22 cellular contexts compared by ENCODE assay signal in genomic region chr13:27023385-27023784, GRCh38.
DNase-seq lines count a peak whose midpoint lies in the region; ATAC-seq, FAIRE-seq and TF ChIP-seq lines count a peak whose summit lies in the region.
"Had no signal": no experiment of that assay in that cellular context is flagged by ENCODE, and none has a peak within 500 bp of the region (broad histone marks: within the 10 kb centered on the region; RNA-seq: fewer than 3 reads in every experiment).

No MANE protein-coding gene starts in this region.

- TF ChIP-seq EP300 in K562 (IDR thresholded peaks at IDR 0.05; ENCODE audit: low read length) = no peak

- H3K4me3 ChIP-seq in K562 (no peak overlapping the region), mesenchymal stem cell (ENCODE audit: insufficient read depth in 1 of 2, low read depth in 1 of 2, low read length in 2 of 2) (no peak overlapping the region), upper lobe of right lung (no peak overlapping the region)
- H3K4me3 ChIP-seq: left ventricle myocardium inferior, mucosa of descending colon, psoas muscle, tibial artery had no signal

- ATAC-seq in K562 (no peak), upper lobe of right lung (no peak), esophagus mucosa (no peak), HG02623 (IDR thresholded peaks at IDR 0.05; ENCODE audit: unreplicated experiment) (no peak)
- ATAC-seq: psoas muscle had no signal

- no peak for FAIRE-seq in K562 (lab: Jason Lieb, UNC)
- FAIRE-seq: endothelial cell of umbilical vein, GM12892, small intestine had no signal

- peak overlapping the region; percentile 29 for H2BK120ac ChIP-seq in mesenchymal stem cell (ENCODE audit: low read depth, low read length)

- H3K9me3 ChIP-seq in K562 (replicated peaks; ENCODE audit: control insufficient read depth, insufficient read depth, low read depth, low read length) (no peaks in the 10 kb centered on the region), mesenchymal stem cell (ENCODE audit: control insufficient read depth, low read length) (no peaks in the 10 kb centered on the region), upper lobe of right lung (no peaks in the 10 kb centered on the region)
- H3K9me3 ChIP-seq: left ventricle myocardium inferior, mucosa of descending colon, psoas muscle, SK-N-SH, tibial artery had no signal

- H3K4me2 ChIP-seq in K562 (ENCODE audit: insufficient read depth, low read length) = no peak overlapping the region
- no peak overlapping the region for H3K4me2 ChIP-seq in mesenchymal stem cell (ENCODE audit: low read length, poor library complexity, severe bottlenecking)
- H3K4me2 ChIP-seq: SK-N-SH had no signal

- no peak overlapping the region for H2BK5ac ChIP-seq in mesenchymal stem cell (ENCODE audit: low read depth, low read length, poor library complexity, severe bottlenecking)

- no peaks in the 10 kb centered on the region for H4K20me1 ChIP-seq in K562 (replicated peaks; ENCODE audit: control insufficient read depth, insufficient read depth, low read length)

- H3K27ac ChIP-seq in K562 (ENCODE audit: extremely low read depth, low read depth, low read length) = no peak overlapping the region
- H3K27ac ChIP-seq in mesenchymal stem cell (ENCODE audit: low read length, poor library complexity, severe bottlenecking) = no peak overlapping the region
- H3K27ac ChIP-seq in upper lobe of right lung = peak overlapping the region; percentile 32
- H3K27ac ChIP-seq: left ventricle myocardium inferior, psoas muscle, RWPE1, tibial artery had no signal

- H3K14ac ChIP-seq in mesenchymal stem cell (ENCODE audit: low read length in 2 of 2) = no peak overlapping the region

- no TSS peak for BruUV-seq in K562 (replicated peaks; lab: Mats Ljungman, UMichigan)

- H2AK5ac ChIP-seq in mesenchymal stem cell (ENCODE audit: low read length, severe bottlenecking) = no peak overlapping the region

- H3K36me3 ChIP-seq in K562 (ENCODE audit: control insufficient read depth, insufficient read depth, low read length) (no peaks in the 10 kb centered on the region), mesenchymal stem cell (ENCODE audit: control insufficient read depth in 1 of 2, insufficient read depth in 2 of 2, low read depth in 1 of 2, low read length in 2 of 2) (no peaks in the 10 kb centered on the region), upper lobe of right lung (no peaks in the 10 kb centered on the region)
- H3K36me3 ChIP-seq: left ventricle myocardium inferior, tibial artery had no signal

- intact Hi-C loops in K562 (cut with micrococcal nuclease) (loop anchor here (10.0 kb wide), 1 partner anchor 101 kb away; no protein-coding TSS in a partner anchor), upper lobe of right lung (cut with DNase I) (no loop called here)

- no peak for TF ChIP-seq POLR2A in K562 (conservative IDR thresholded peaks at IDR 0.05)

- no peak overlapping the region for H3K4ac ChIP-seq in mesenchymal stem cell (ENCODE audit: low read depth in 1 of 2, low read length in 2 of 2)

- no peaks in the 10 kb centered on the region for H3K79me2 ChIP-seq in K562 (ENCODE audit: control insufficient read depth, insufficient read depth, low read length)

- no peaks in the 10 kb centered on the region for H3K79me1 ChIP-seq in mesenchymal stem cell (replicated peaks; ENCODE audit: low read length, poor library complexity, severe bottlenecking)

- H3K27me3 ChIP-seq in K562 (ENCODE audit: control insufficient read depth in 2 of 2, insufficient read depth in 2 of 2, low read length in 2 of 2) (peaks cover 2 to 12% of the 10 kb centered on the region in 2 experiments), mesenchymal stem cell (ENCODE audit: control insufficient read depth in 1 of 2, insufficient read depth in 1 of 2, low read length in 2 of 2) (peaks cover 3 to 15% of the 10 kb centered on the region in 2 experiments), upper lobe of right lung (no peaks in the 10 kb centered on the region)

- TF ChIP-seq CTCF in K562 (IDR thresholded peaks at IDR 0.05 in 2 of 3, conservative IDR thresholded peaks at IDR 0.05 in 1 of 3; ENCODE audit: insufficient read depth in 2 of 3, low read depth in 1 of 3, low read length in 3 of 3) (no peak), upper lobe of right lung (IDR thresholded peaks at IDR 0.05) (no peak)

- peak overlapping the region; percentile 20 for H4K8ac ChIP-seq in mesenchymal stem cell (ENCODE audit: low read length)

- no peaks in the 10 kb centered on the region for H3K9me1 ChIP-seq in K562 (ENCODE audit: control insufficient read depth, insufficient read depth, low read length)

- POLR2A ChIA-PET in K562 (lab: Yijun Ruan, JAX) = no interaction called here

- DNase-seq in NCI-H82 (lab: John Stamatoyannopoulos, UW) = peak; percentile 52
- no peak for DNase-seq in NCI-H82 treated with DMSO at 0.1 percent for 48 hours (lab: John Stamatoyannopoulos, UW; ENCODE audit: unreplicated experiment)
- no peak for DNase-seq in K562 (ENCODE audit: extremely low read depth in 1 of 4, low spot score in 3 of 4)
- no peak for DNase-seq in mesenchymal stem cell
- no peak for DNase-seq in upper lobe of right lung
- DNase-seq in stimulated activated CD4-positive, alpha-beta T cell treated with anti-CD3 and anti-CD28 coated beads, Interleukin-4, amount 100 ng/mL, for 4 hours = no peak
- DNase-seq: activated CD4-positive, alpha-beta T cell treated with anti-CD3 and anti-CD28 coated beads, Interleukin-2, amount 50 U/mL, for 1 hour; DND-41; immature natural killer cell; left ventricle myocardium inferior; mucosa of descending colon; NCI-H1105; psoas muscle; SK-N-SH; small intestine; stimulated activated naive CD4-positive, alpha-beta T cell; tibial artery had no signal

- peak overlapping the region in 1 of 2 experiments; percentile 88 for H2BK12ac ChIP-seq in mesenchymal stem cell (ENCODE audit: low read length in 2 of 2)

- in situ Hi-C loops in K562 (cut with MboI) = no loop called here

- peaks cover 7 to 13% of the 10 kb centered on the region in 2 experiments for H3K4me1 ChIP-seq in K562 (replicated peaks in 1 of 2; ENCODE audit: control insufficient read depth in 2 of 2, insufficient read depth in 2 of 2, low read length in 2 of 2)
- H3K4me1 ChIP-seq in mesenchymal stem cell (ENCODE audit: control insufficient read depth, insufficient read depth, low read depth, low read length) = peaks cover 5% of the 10 kb centered on the region
- peaks cover 6% of the 10 kb centered on the region for H3K4me1 ChIP-seq in upper lobe of right lung
- H3K4me1 ChIP-seq: left ventricle myocardium inferior, tibial artery had no signal

- H3K18ac ChIP-seq in mesenchymal stem cell (ENCODE audit: low read depth in 1 of 2, low read length in 2 of 2) = peak overlapping the region; percentile 57 to 73

- H3K23ac ChIP-seq in mesenchymal stem cell (ENCODE audit: low read length in 2 of 2) = no peak overlapping the region

- H3K9ac ChIP-seq in K562 (ENCODE audit: insufficient read depth in 1 of 2, low read depth in 2 of 2, low read length in 2 of 2) (no peak overlapping the region), mesenchymal stem cell (ENCODE audit: low read length) (no peak overlapping the region)
- H3K9ac ChIP-seq: SK-N-SH had no signal

- 58% methylated on average over 6 of the region's 7 CpGs for WGBS in K562 (ENCODE audit: insufficient coverage, low coverage, missing lambda C conversion rate)
- WGBS in mesenchymal stem cell = 84% methylated on average over 6 of the region's 7 CpGs

- CTCF ChIA-PET in K562 (lab: Yijun Ruan, JAX; ENCODE audit: low intra/inter-chr PET ratio) = no interaction called here

- no peak overlapping the region for H2AFZ ChIP-seq in K562 (ENCODE audit: low read depth, low read length)
- no peak overlapping the region for H2AFZ ChIP-seq in mesenchymal stem cell (ENCODE audit: low read depth, low read length)

- H4K91ac ChIP-seq in mesenchymal stem cell (ENCODE audit: low read length) = no peak overlapping the region

- no peak overlapping the region for H2BK15ac ChIP-seq in mesenchymal stem cell (ENCODE audit: low read depth, poor library complexity, severe bottlenecking)

- no peak for TF ChIP-seq RAD21 in K562 (CRISPR knock-in tag; conservative IDR thresholded peaks at IDR 0.05 in 1 of 2, IDR thresholded peaks at IDR 0.05 in 1 of 2)

TF ChIP-seq in K562, 482 proteins besides CTCF, POLR2A, EP300 and RAD21:
- no peak for TF ChIP-seq KLF1 (tag; IDR thresholded peaks at IDR 0.05)
- no peak for TF ChIP-seq KLF6 (CRISPR knock-in tag; IDR thresholded peaks at IDR 0.05; ENCODE audit: borderline replicate concordance)
- peak; percentile 60 for TF ChIP-seq RBM25 (IDR thresholded peaks at IDR 0.05; ENCODE audit: low read depth, low read length, severe bottlenecking)
- no peak for TF ChIP-seq ZBTB8A (IDR thresholded peaks at IDR 0.05; ENCODE audit: partially characterized antibody)
- no peak for TF ChIP-seq ZNF263 (CRISPR knock-in tag; IDR thresholded peaks at IDR 0.05; ENCODE audit: borderline replicate concordance)
- peak; percentile 33 for TF ChIP-seq ZFP36 (IDR thresholded peaks at IDR 0.05; ENCODE audit: low read depth, low read length, partially characterized antibody)
- no peak for TF ChIP-seq ADNP (tag; IDR thresholded peaks at IDR 0.05)
- TF ChIP-seq HDAC3 (IDR thresholded peaks at IDR 0.05; ENCODE audit: borderline replicate concordance, partially characterized antibody) = no peak
- TF ChIP-seq, protein P1, sequence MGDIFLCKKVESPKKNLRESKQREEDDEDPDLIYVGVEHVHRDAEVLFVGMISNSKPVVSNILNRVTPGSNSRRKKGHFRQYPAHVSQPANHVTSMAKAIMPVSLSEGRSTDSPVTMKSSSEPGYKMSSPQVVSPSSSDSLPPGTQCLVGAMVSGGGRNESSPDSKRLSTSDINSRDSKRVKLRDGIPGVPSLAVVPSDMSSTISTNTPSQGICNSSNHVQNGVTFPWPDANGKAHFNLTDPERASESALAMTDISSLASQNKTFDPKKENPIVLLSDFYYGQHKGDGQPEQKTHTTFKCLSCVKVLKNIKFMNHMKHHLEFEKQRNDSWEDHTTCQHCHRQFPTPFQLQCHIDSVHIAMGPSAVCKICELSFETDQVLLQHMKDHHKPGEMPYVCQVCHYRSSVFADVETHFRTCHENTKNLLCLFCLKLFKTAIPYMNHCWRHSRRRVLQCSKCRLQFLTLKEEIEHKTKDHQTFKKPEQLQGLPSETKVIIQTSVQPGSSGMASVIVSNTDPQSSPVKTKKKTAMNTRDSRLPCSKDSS (IDR thresholded peaks at IDR 0.05; ENCODE audit: low read depth, partially characterized antibody) = no peak
